9 cellular contexts compared by ENCODE assay signal in the genomic region with DNA sequence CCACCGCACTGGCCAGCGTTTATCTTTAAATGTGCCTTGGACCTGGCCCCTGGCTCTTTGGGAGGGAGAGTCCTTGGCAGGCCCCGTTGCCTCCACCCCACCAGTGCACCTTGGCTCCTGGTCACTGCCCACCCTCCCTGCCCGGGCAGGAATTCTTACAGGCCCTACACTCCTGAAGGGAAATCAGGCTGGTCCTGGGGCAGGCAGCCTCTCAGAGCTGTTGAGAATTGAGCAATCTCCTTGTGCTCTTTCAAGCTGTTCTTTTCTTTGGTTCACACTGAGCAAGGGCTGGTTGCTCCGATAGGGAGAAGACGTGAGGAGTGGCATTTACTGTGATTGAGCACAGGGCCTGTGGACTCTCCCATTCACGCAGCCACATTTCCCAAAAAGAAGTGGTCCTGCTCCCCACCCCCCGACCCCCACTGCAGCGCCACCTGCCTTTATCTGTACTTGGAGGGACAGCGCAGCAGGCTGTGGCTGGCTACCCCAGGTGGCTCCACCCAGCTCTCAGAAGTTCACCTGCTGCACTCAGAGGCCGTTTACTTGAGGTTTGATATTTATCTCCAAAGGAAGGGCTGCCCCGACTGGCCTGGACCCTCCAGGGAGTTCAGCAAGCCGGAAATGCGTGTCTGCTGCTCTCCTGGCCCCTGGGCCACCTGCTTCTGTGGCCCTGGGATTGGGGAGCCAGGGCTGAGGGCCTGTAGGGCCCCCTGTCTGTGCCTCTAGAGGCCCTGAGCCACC. TPM values are rescaled to one million over a fixed set of nuclear protein-coding genes. Genes with fewer than 3 reads are reported as not detected.
A peak's percentile ranks its signal among the peaks of the same experiment; 100 is the strongest.
DNase-seq lines count a peak whose midpoint lies in the region.
"Had no signal": no experiment of that assay in that cellular context is flagged by ENCODE, and none has a peak within 500 bp of the region (broad histone marks: within the 10 kb centered on the region; RNA-seq: fewer than 3 reads in every experiment).

No MANE protein-coding gene starts in this region.

- no peak overlapping the region for H4K8ac ChIP-seq in neuronal stem cell (ENCODE audit: low read depth, low read length)

- peak overlapping the region; percentile 59 for H2AK5ac ChIP-seq in neuronal stem cell (ENCODE audit: low read depth, low read length)

- H2BK5ac ChIP-seq in neuronal stem cell (ENCODE audit: low read length), result no peak overlapping the region

- WGBS in neuronal stem cell (ENCODE audit: extremely low coverage in 2 of 2, insufficient read length in 2 of 2, insufficient replicate concordance in 1 of 2), 2 donors, result no CpG with 5 or more reads among the region's 14 CpGs

- H2BK12ac ChIP-seq in neuronal stem cell (ENCODE audit: low read length), result peak overlapping the region; percentile 11

- H3K4ac ChIP-seq in neuronal stem cell (ENCODE audit: low read length), result no peak overlapping the region

- H3K14ac ChIP-seq in neuronal stem cell (ENCODE audit: low read length), result peak overlapping the region; percentile 32

- H3K18ac ChIP-seq in neuronal stem cell (ENCODE audit: low read length), result peak overlapping the region; percentile 63

- H3K27ac ChIP-seq in epithelial cell of prostate (peak overlapping the region; percentile 17), neuronal stem cell (replicated peaks; ENCODE audit: low read length) (no peak overlapping the region)
- H3K27ac ChIP-seq: KMS-11 had no signal

- no peak overlapping the region for H4K91ac ChIP-seq in neuronal stem cell (ENCODE audit: low read depth, low read length, poor library complexity)

- H3K36me3 ChIP-seq in neuronal stem cell (replicated peaks in 1 of 2; ENCODE audit: control insufficient read depth in 2 of 2, insufficient read depth in 2 of 2, low read length in 2 of 2), result peaks cover 7 to 16% of the 10 kb centered on the region in 2 donors

- DNase-seq in COLO668 (lab: John Stamatoyannopoulos, UW; ENCODE audit: unreplicated experiment) (peak; percentile 52), MV-4-11 (lab: John Stamatoyannopoulos, UW) (peak; percentile 54), epithelial cell of prostate (ENCODE audit: low read depth, low spot score) (no peak), neuronal stem cell (ENCODE audit: low spot score) (no peak), hippocampal formation (lab: John Stamatoyannopoulos, UW) (no peak), NCI-H446 (lab: John Stamatoyannopoulos, UW) (no peak), NCI-H82 treated with DMSO at 0.1 percent for 48 hours (lab: John Stamatoyannopoulos, UW; ENCODE audit: unreplicated experiment) (no peak), AG08395 (ENCODE audit: low spot score) (no peak)

- H3K4me3 ChIP-seq in neuronal stem cell (ENCODE audit: low read length in 2 of 2), result no peak overlapping the region

- H3K27me3 ChIP-seq in neuronal stem cell (ENCODE audit: control insufficient read depth in 3 of 3, insufficient read depth in 3 of 3, low read depth in 1 of 3, low read length in 3 of 3), result peaks cover 0 to 3% (median 0%) of the 10 kb centered on the region in 3 experiments

- H3K9ac ChIP-seq in neuronal stem cell (ENCODE audit: low read depth, low read length, poor library complexity), result peak overlapping the region; percentile 36
- H3K9ac ChIP-seq: KMS-11 had no signal

- no peak overlapping the region for H3K23ac ChIP-seq in neuronal stem cell (ENCODE audit: low read depth, low read length, poor library complexity)

- no peak overlapping the region for H2BK120ac ChIP-seq in neuronal stem cell (ENCODE audit: low read depth, low read length)

- peaks cover 43% of the 10 kb centered on the region for H3K79me1 ChIP-seq in neuronal stem cell (ENCODE audit: low read depth, low read length)

- H3K4me2 ChIP-seq in neuronal stem cell (ENCODE audit: insufficient read depth, low read length, poor library complexity, severe bottlenecking), result no peak overlapping the region
- H3K4me2 ChIP-seq: KMS-11 had no signal

- peak overlapping the region; percentile 8 for H2BK15ac ChIP-seq in neuronal stem cell (ENCODE audit: low read length)

- peaks cover 60 to 67% of the 10 kb centered on the region in 2 donors for H3K4me1 ChIP-seq in neuronal stem cell (ENCODE audit: control insufficient read depth in 2 of 2, insufficient read depth in 1 of 2, low read depth in 1 of 2, low read length in 2 of 2)

- no peak overlapping the region for H2AFZ ChIP-seq in neuronal stem cell (ENCODE audit: low read length)

- H3K9me3 ChIP-seq in neuronal stem cell (replicated peaks in 1 of 2; ENCODE audit: control insufficient read depth in 2 of 2, insufficient read depth in 1 of 2, low read depth in 1 of 2, low read length in 2 of 2), result peaks cover 5% of the 10 kb centered on the region in 2 donors

RNA-seq across cellular contexts. Expression of a gene that starts 47.8 kb away (rescaled TPM):
- polyA plus RNA-seq in neuronal stem cell (2013, experiment 1 of 2), result 37.5 TPM
- polyA plus RNA-seq in neuronal stem cell (2013, experiment 2 of 2), result 41.3 TPM

Comparison
In these comparisons a context has a peak if more than half of its experiments do, and no peak if none do; other contexts are left out.
1. DNase-seq: peak in COLO668 (single experiment) and MV-4-11 (single experiment); none in epithelial cell of prostate (single experiment), neuronal stem cell (single experiment), hippocampal formation (0 of 2), NCI-H446 (0 of 2), NCI-H82 treated with DMSO at 0.1 percent for 48 hours (single experiment) and AG08395 (single experiment).